In genomic region chr5:178205749-178206047, GRCh38 we compare ENCODE assay signal across 10 cellular contexts. TPM values are rescaled to one million over a fixed set of nuclear protein-coding genes. Genes with fewer than 3 reads are reported as not detected.
DNase-seq lines count a peak whose midpoint lies in the region; ATAC-seq and TF ChIP-seq lines count a peak whose summit lies in the region.
"Had no signal": no experiment of that assay in that cellular context is flagged by ENCODE, and none has a peak within 500 bp of the region (broad histone marks: within the 10 kb centered on the region; RNA-seq: fewer than 3 reads in every experiment).

No MANE protein-coding gene starts in this region.

- peaks cover 0 to 2% (median 0%) of the 10 kb centered on the region in 9 donors for H3K9me3 Mint-ChIP-seq in naive thymus-derived CD8-positive, alpha-beta T cell

- DNase-seq in AG09309 (ENCODE audit: low read depth) (no peak), LNCaP clone FGC (ENCODE audit: low read depth) (no peak), dorsolateral prefrontal cortex (no peak), HUDEP-2 (lab: John Stamatoyannopoulos, UW; ENCODE audit: unreplicated experiment in 76 of 76) (no peak), LoVo (ENCODE audit: low spot score) (no peak)
- DNase-seq in naive thymus-derived CD8-positive, alpha-beta T cell: no peak
- no peak for DNase-seq in activated CD4-positive, CD25-positive, alpha-beta regulatory T cell (lab: John Stamatoyannopoulos, UW)

- peak overlapping the region; percentile 84 to 92 (median 88) for H3K27ac Mint-ChIP-seq in naive thymus-derived CD8-positive, alpha-beta T cell

- H3K27me3 Mint-ChIP-seq in naive thymus-derived CD8-positive, alpha-beta T cell: peaks cover 0 to 3% (median 0%) of the 10 kb centered on the region in 5 donors

- H3K4me3 ChIP-seq in AG09309 (ENCODE audit: control insufficient read depth, low read depth, low read length) (peak overlapping the region; percentile 75), LNCaP clone FGC (ENCODE audit: low read depth, low read length) (peak overlapping the region; percentile 80), dorsolateral prefrontal cortex (peak overlapping the region; percentile 56 to 99 (median 86))

- H3K4me3 Mint-ChIP-seq in naive thymus-derived CD8-positive, alpha-beta T cell: peak overlapping the region; percentile 70 to 95 (median 84)

- H3K36me3 Mint-ChIP-seq in naive thymus-derived CD8-positive, alpha-beta T cell: peaks cover 4 to 53% (median 4%) of the 10 kb centered on the region in 3 donors

- H3K4me1 Mint-ChIP-seq in naive thymus-derived CD8-positive, alpha-beta T cell: peaks cover 25 to 51% (median 42%) of the 10 kb centered on the region in 4 donors

- ATAC-seq in naive thymus-derived CD8-positive, alpha-beta T cell: no peak
- ATAC-seq in HG02571 (IDR thresholded peaks at IDR 0.05; ENCODE audit: unreplicated experiment): no peak

- H3K27ac ChIP-seq in dorsolateral prefrontal cortex: peak overlapping the region in 30 of 59 donors; percentile 3 to 93 (median 83)

- POLR2A ChIA-PET in naive thymus-derived CD8-positive, alpha-beta T cell (lab: Charles Lee): interaction anchor here (0.9 to 2.1 kb wide), 3 partner anchors 8 to 27 kb away, joined by 4 to 9 read pairs (median 7); partner anchors contain the start of gene PHYKPL

- no peak for TF ChIP-seq CTCF in AG09309 (IDR thresholded peaks at IDR 0.05; ENCODE audit: control insufficient read depth, insufficient read depth, low read depth, low read length, missing control alignments)
- no peak for TF ChIP-seq CTCF in LNCaP clone FGC (IDR thresholded peaks at IDR 0.05; ENCODE audit: control insufficient read depth, extremely low read depth, insufficient read depth)
- no peak for TF ChIP-seq CTCF in dorsolateral prefrontal cortex (IDR thresholded peaks at IDR 0.05 in 54 of 56, conservative IDR thresholded peaks at IDR 0.05 in 2 of 56; ENCODE audit: low read depth in 1 of 56, partially characterized antibody in 56 of 56)

- no peaks in the 10 kb centered on the region for H3K27me3 ChIP-seq in dorsolateral prefrontal cortex

- intact Hi-C loops in dorsolateral prefrontal cortex (cut with DNase I): loop anchor here (1.0 to 2.0 kb wide), 2 partner anchors 27 kb away; partner anchors contain the start of gene PHYKPL (in 2 of the 2)

RNA-seq across cellular contexts. Expression of gene HNRNPAB, which starts 1.4 kb away (rescaled TPM):
- 10 to 100 TPM; 27.5 to 66.1 (median 44.7) TPM for total RNA-seq in dorsolateral prefrontal cortex
- 10 to 100 TPM; 79.3 to 82.5 TPM for total RNA-seq in naive thymus-derived CD8-positive, alpha-beta T cell
- polyA plus RNA-seq in naive thymus-derived CD8-positive, alpha-beta T cell: 10 to 100 TPM; 43.6 to 74.9 (median 61.2) TPM

RNA-seq across cellular contexts. Expression of gene GMCL2, which starts 18.5 kb away (rescaled TPM):
- total RNA-seq in dorsolateral prefrontal cortex: under 1 TPM in 5 of 120 experiments, not detected in 115; 0.12 to 0.21 (median 0.16) TPM
- total RNA-seq in naive thymus-derived CD8-positive, alpha-beta T cell: under 1 TPM in 1 of 2 experiments, not detected in 1; 0.14 TPM
- not detected for polyA plus RNA-seq in naive thymus-derived CD8-positive, alpha-beta T cell
- total RNA-seq: dermis microvascular lymphatic vessel endothelial cell, ureter had no signal

RNA-seq across cellular contexts. Expression of gene PHYKPL, which starts 26.9 kb away (rescaled TPM):
- total RNA-seq in dorsolateral prefrontal cortex: 100 to 1,000 TPM in 2 of 120 experiments, 10 to 100 TPM in 118; 36.8 to 114 (median 63.2) TPM
- total RNA-seq in naive thymus-derived CD8-positive, alpha-beta T cell: 100 to 1,000 TPM; 209 to 229 TPM
- 10 to 100 TPM; 41.1 to 51.8 (median 49.7) TPM for polyA plus RNA-seq in naive thymus-derived CD8-positive, alpha-beta T cell

RNA-seq across cellular contexts. Expression of gene NHP2, which starts 52.0 kb away (rescaled TPM):
- 100 to 1,000 TPM in 35 of 120 experiments, 10 to 100 TPM in 85; 65.7 to 132 (median 91.9) TPM for total RNA-seq in dorsolateral prefrontal cortex
- 10 to 100 TPM; 79.3 to 85.4 TPM for total RNA-seq in naive thymus-derived CD8-positive, alpha-beta T cell
- 100 to 1,000 TPM; 238 to 276 (median 270) TPM for polyA plus RNA-seq in naive thymus-derived CD8-positive, alpha-beta T cell
